ENCODE assay signal across 15 cellular contexts in the genomic region with DNA sequence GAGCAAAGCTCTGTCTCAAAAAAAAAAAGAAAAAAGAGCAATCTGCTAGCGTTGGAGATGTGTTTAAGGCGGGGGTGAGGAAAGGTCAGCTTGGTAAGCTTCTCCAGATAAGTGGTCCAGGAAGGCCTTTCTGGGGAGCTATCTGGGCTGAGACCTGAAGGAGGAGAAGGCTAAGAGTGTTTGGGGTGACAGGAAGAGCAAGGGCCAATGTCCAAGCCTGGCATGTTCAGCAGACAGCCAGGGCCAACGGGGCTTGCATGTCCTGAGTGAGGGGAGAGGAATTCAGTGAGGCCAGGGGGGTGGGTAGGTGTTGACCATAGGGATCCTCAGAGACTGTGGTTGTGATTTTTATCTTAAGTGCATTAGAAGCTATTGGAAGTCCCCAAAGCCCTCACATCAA. TPM values are rescaled to one million over a fixed set of nuclear protein-coding genes. Genes with fewer than 3 reads are reported as not detected.
DNase-seq lines count a peak whose midpoint lies in the region; ATAC-seq lines count a peak whose summit lies in the region.
"Had no signal": no experiment of that assay in that cellular context is flagged by ENCODE, and none has a peak within 500 bp of the region (broad histone marks: within the 10 kb centered on the region; RNA-seq: fewer than 3 reads in every experiment).

No MANE protein-coding gene starts in this region.

- no peaks in the 10 kb centered on the region for H3K9me3 ChIP-seq in T-helper 17 cell (ENCODE audit: control insufficient read depth, low read length, poor library complexity, severe bottlenecking)
- H3K9me3 ChIP-seq: Peyer's patch had no signal

- ATAC-seq in activated naive CD4-positive, alpha-beta T cell treated with anti-CD3 and anti-CD28 coated beads, Interleukin-2, amount 50 U/mL, for 72 hours = no peak
- ATAC-seq in T-helper 17 cell = no peak
- no peak for ATAC-seq in central memory CD8-positive, alpha-beta T cell (replicated peaks; ENCODE audit: extremely low read depth, poor library complexity, severe bottlenecking)
- ATAC-seq in stimulated activated effector memory CD8-positive, alpha-beta T cell treated with anti-CD3 and anti-CD28 coated beads, Interleukin-12 subunit alpha, Interleukin-12 subunit beta, amount 100 ng/mL, for 72 hours = no peak
- ATAC-seq: Right ventricle myocardium inferior had no signal

- H3K27ac Mint-ChIP-seq in activated naive CD4-positive, alpha-beta T cell treated with anti-CD3 and anti-CD28 coated beads, Interleukin-2, amount 50 U/mL, for 72 hours = peak overlapping the region; percentile 47 to 83
- no peak overlapping the region for H3K27ac Mint-ChIP-seq in activated naive CD4-positive, alpha-beta T cell treated with anti-CD3 and anti-CD28 coated beads, Interleukin-2, amount 10 ng/mL, durations not matched to agents 7 days and 5 days
- H3K27ac Mint-ChIP-seq in T-helper 17 cell = peak overlapping the region; percentile 76
- peak overlapping the region; percentile 74 for H3K27ac Mint-ChIP-seq in central memory CD8-positive, alpha-beta T cell (ENCODE audit: low read depth)
- peak overlapping the region; percentile 74 for H3K27ac Mint-ChIP-seq in stimulated activated effector memory CD8-positive, alpha-beta T cell treated with anti-CD3 and anti-CD28 coated beads, Interleukin-12 subunit alpha, Interleukin-12 subunit beta, amount 100 ng/mL, for 72 hours

- H3K4me1 Mint-ChIP-seq in activated naive CD4-positive, alpha-beta T cell treated with anti-CD3 and anti-CD28 coated beads, Interleukin-2, amount 10 ng/mL, durations not matched to agents 7 days and 5 days = peaks cover 23% of the 10 kb centered on the region
- peaks cover 12% of the 10 kb centered on the region for H3K4me1 Mint-ChIP-seq in T-helper 17 cell
- H3K4me1 Mint-ChIP-seq in central memory CD8-positive, alpha-beta T cell = peaks cover 5% of the 10 kb centered on the region
- H3K4me1 Mint-ChIP-seq in stimulated activated effector memory CD8-positive, alpha-beta T cell treated with anti-CD3 and anti-CD28 coated beads, Interleukin-12 subunit alpha, Interleukin-12 subunit beta, amount 100 ng/mL, for 72 hours = peaks cover 44% of the 10 kb centered on the region

- no peaks in the 10 kb centered on the region for H3K27me3 Mint-ChIP-seq in activated naive CD4-positive, alpha-beta T cell treated with anti-CD3 and anti-CD28 coated beads, Interleukin-2, amount 10 ng/mL, durations not matched to agents 7 days and 5 days
- H3K27me3 Mint-ChIP-seq in T-helper 17 cell = no peaks in the 10 kb centered on the region
- H3K27me3 Mint-ChIP-seq in central memory CD8-positive, alpha-beta T cell = no peaks in the 10 kb centered on the region

- no peaks in the 10 kb centered on the region for H3K9me3 Mint-ChIP-seq in activated naive CD4-positive, alpha-beta T cell treated with anti-CD3 and anti-CD28 coated beads, Interleukin-2, amount 50 U/mL, for 72 hours
- H3K9me3 Mint-ChIP-seq in activated naive CD4-positive, alpha-beta T cell treated with anti-CD3 and anti-CD28 coated beads, Interleukin-2, amount 10 ng/mL, durations not matched to agents 7 days and 5 days = no peaks in the 10 kb centered on the region
- no peaks in the 10 kb centered on the region for H3K9me3 Mint-ChIP-seq in central memory CD8-positive, alpha-beta T cell
- H3K9me3 Mint-ChIP-seq in stimulated activated effector memory CD8-positive, alpha-beta T cell treated with anti-CD3 and anti-CD28 coated beads, Interleukin-12 subunit alpha, Interleukin-12 subunit beta, amount 100 ng/mL, for 72 hours = no peaks in the 10 kb centered on the region

- peaks cover 43 to 47% of the 10 kb centered on the region in 2 donors for H3K36me3 Mint-ChIP-seq in activated naive CD4-positive, alpha-beta T cell treated with anti-CD3 and anti-CD28 coated beads, Interleukin-2, amount 50 U/mL, for 72 hours
- peaks cover 61% of the 10 kb centered on the region for H3K36me3 Mint-ChIP-seq in activated naive CD4-positive, alpha-beta T cell treated with anti-CD3 and anti-CD28 coated beads, Interleukin-2, amount 10 ng/mL, durations not matched to agents 7 days and 5 days
- H3K36me3 Mint-ChIP-seq in T-helper 17 cell (ENCODE audit: low read depth) = peaks cover 24% of the 10 kb centered on the region
- peaks cover 53% of the 10 kb centered on the region for H3K36me3 Mint-ChIP-seq in central memory CD8-positive, alpha-beta T cell (ENCODE audit: insufficient read depth)
- H3K36me3 Mint-ChIP-seq in stimulated activated effector memory CD8-positive, alpha-beta T cell treated with anti-CD3 and anti-CD28 coated beads, Interleukin-12 subunit alpha, Interleukin-12 subunit beta, amount 100 ng/mL, for 72 hours = peaks cover 98% of the 10 kb centered on the region

- no peak for DNase-seq in activated naive CD4-positive, alpha-beta T cell treated with anti-CD3 and anti-CD28 coated beads, Interleukin-2, amount 50 U/mL, for 72 hours (ENCODE audit: low spot score in 2 of 2)
- no peak for DNase-seq in activated naive CD4-positive, alpha-beta T cell treated with anti-CD3 and anti-CD28 coated beads, Interleukin-2, amount 10 ng/mL, durations not matched to agents 7 days and 5 days
- DNase-seq in T-helper 17 cell (no peak), COR-L47 (lab: John Stamatoyannopoulos, UW) (no peak), NCI-H82 (lab: John Stamatoyannopoulos, UW) (no peak)
- DNase-seq in central memory CD8-positive, alpha-beta T cell (ENCODE audit: low spot score in 2 of 2) = no peak
- DNase-seq in stimulated activated effector memory CD8-positive, alpha-beta T cell treated with anti-CD3 and anti-CD28 coated beads, Interleukin-12 subunit alpha, Interleukin-12 subunit beta, amount 100 ng/mL, for 72 hours (ENCODE audit: low spot score in 2 of 2) = no peak
- DNase-seq: Kasumi-1, MM.1S, NCI-H1092 treated with DMSO at 0.1 percent for 48 hours, NCI-H2107, NCI-H2227 treated with DMSO at 0.1 percent for 48 hours, NCI-H524, Peyer's patch had no signal

- no peak overlapping the region for H3K4me3 Mint-ChIP-seq in activated naive CD4-positive, alpha-beta T cell treated with anti-CD3 and anti-CD28 coated beads, Interleukin-2, amount 10 ng/mL, durations not matched to agents 7 days and 5 days
- peak overlapping the region; percentile 25 for H3K4me3 Mint-ChIP-seq in T-helper 17 cell
- H3K4me3 Mint-ChIP-seq in central memory CD8-positive, alpha-beta T cell = no peak overlapping the region
- no peak overlapping the region for H3K4me3 Mint-ChIP-seq in stimulated activated effector memory CD8-positive, alpha-beta T cell treated with anti-CD3 and anti-CD28 coated beads, Interleukin-12 subunit alpha, Interleukin-12 subunit beta, amount 100 ng/mL, for 72 hours

- CTCF ChIA-PET in activated naive CD4-positive, alpha-beta T cell treated with anti-CD3 and anti-CD28 coated beads, Interleukin-2, amount 10 ng/mL, durations not matched to agents 7 days and 5 days (lab: Charles Lee) = interaction anchor here (1.0 kb wide), 1 partner anchor 81 kb away, joined by 9 read pairs; no protein-coding TSS in a partner anchor

RNA-seq across cellular contexts. Expression of gene STAT5A, which starts 15.4 kb away (rescaled TPM):
- total RNA-seq in activated naive CD4-positive, alpha-beta T cell treated with anti-CD3 and anti-CD28 coated beads, Interleukin-2, amount 50 U/mL, for 72 hours = 100 to 1,000 TPM; 171 to 177 TPM
- 100 to 1,000 TPM; 153 to 177 TPM for total RNA-seq in T-helper 17 cell

RNA-seq across cellular contexts. Expression of gene STAT5B, which starts 27.5 kb away (rescaled TPM):
- 100 to 1,000 TPM; 117 to 207 TPM for total RNA-seq in activated naive CD4-positive, alpha-beta T cell treated with anti-CD3 and anti-CD28 coated beads, Interleukin-2, amount 50 U/mL, for 72 hours
- 100 to 1,000 TPM; 202 to 225 TPM for total RNA-seq in T-helper 17 cell
